ENCODE assay signal across 8 cellular contexts in genomic region chr20:258963-259362, GRCh38. TPM values are rescaled to one million over a fixed set of nuclear protein-coding genes. Genes with fewer than 3 reads are reported as not detected.
DNase-seq lines count a peak whose midpoint lies in the region; ATAC-seq and TF ChIP-seq lines count a peak whose summit lies in the region.

No MANE protein-coding gene starts in this region.

- H4K8ac ChIP-seq in IMR-90 (ENCODE audit: low read depth in 2 of 2, low read length in 2 of 2) (no peak overlapping the region), mesendoderm (ENCODE audit: low read depth, low read length) (no peak overlapping the region)

- 44% methylated on average over 6 of the region's 8 CpGs; no CpG with 5 or more reads in 1 of the 2 experiments for WGBS in IMR-90 (ENCODE audit: extremely low coverage in 2 of 2, insufficient read length in 1 of 2), 2 experiments
- WGBS in mesendoderm (ENCODE audit: extremely low coverage, insufficient coverage, low lambda C conversion rate): no CpG with 5 or more reads among the region's 8 CpGs

- H3K79me1 ChIP-seq in IMR-90 (ENCODE audit: low read depth in 1 of 2, low read length in 2 of 2) (no peaks in the 10 kb centered on the region), mesendoderm (ENCODE audit: low read length) (no peaks in the 10 kb centered on the region)

- H3K18ac ChIP-seq in IMR-90 (ENCODE audit: low read depth, low read length): no peak overlapping the region
- H3K18ac ChIP-seq in mesendoderm (ENCODE audit: low read length): no peak overlapping the region

- H3K56ac ChIP-seq in IMR-90 (ENCODE audit: extremely low read depth, insufficient read depth, low read length): no peak overlapping the region
- H3K56ac ChIP-seq in mesendoderm (ENCODE audit: low read length): no peak overlapping the region

- no peak overlapping the region for H3K9ac ChIP-seq in IMR-90 (ENCODE audit: low read depth, low read length)
- H3K9ac ChIP-seq in mesendoderm (ENCODE audit: low read length): no peak overlapping the region

- 0 out of 2 replicates have a peak, but pooled peaks have one; percentile 25 for TF ChIP-seq CTCF in IMR-90 (conservative IDR thresholded peaks at IDR 0.05; ENCODE audit: low read depth, low read length)

- H3K4ac ChIP-seq in IMR-90 (ENCODE audit: low read depth, low read length): no peak overlapping the region
- no peak overlapping the region for H3K4ac ChIP-seq in mesendoderm (ENCODE audit: low read depth, low read length)

- peak; percentile 28; the same call in 1 of the 2 replicates for TF ChIP-seq RAD21 in IMR-90 (IDR thresholded peaks at IDR 0.05; ENCODE audit: low read length)

- H4K20me1 ChIP-seq in IMR-90 (ENCODE audit: insufficient read depth, low read length): no peaks in the 10 kb centered on the region

- intact Hi-C loops in IMR-90 (cut with micrococcal nuclease): no loop called here

- H3K9me1 ChIP-seq in IMR-90 (ENCODE audit: insufficient read depth, low read length): no peaks in the 10 kb centered on the region

- H3K9me3 ChIP-seq in IMR-90 (ENCODE audit: control insufficient read depth, insufficient read depth, low read length): no peaks in the 10 kb centered on the region

- H2BK5ac ChIP-seq in IMR-90 (ENCODE audit: low read depth, low read length, poor library complexity, severe bottlenecking) (no peak overlapping the region), mesendoderm (ENCODE audit: low read length) (no peak overlapping the region)

- H3K4me3 ChIP-seq in IMR-90 (ENCODE audit: insufficient read depth, low read depth, low read length): no peak overlapping the region
- no peak overlapping the region for H3K4me3 ChIP-seq in mesendoderm (ENCODE audit: low read length)

- H3K23ac ChIP-seq in IMR-90 (ENCODE audit: low read depth, low read length): no peak overlapping the region
- H3K23ac ChIP-seq in mesendoderm (ENCODE audit: low read length): no peak overlapping the region

- no peak overlapping the region for H2AFZ ChIP-seq in IMR-90 (replicated peaks; ENCODE audit: low read length, poor library complexity)

- POLR2A ChIA-PET in IMR-90 (lab: Charles Lee; ENCODE audit: unreplicated experiment): interaction anchor here (0.6 kb wide), 1 partner anchor 70 kb away, joined by 12 read pairs; no protein-coding TSS in a partner anchor

- H3K4me3 Mint-ChIP-seq in activated CD8-positive, alpha-beta memory T cell treated with anti-CD3 and anti-CD28 coated beads, Interleukin-2, amount 10 ng/mL, durations not matched to agents 7 days and 5 days: no peak overlapping the region
- peak overlapping the region; percentile 26 for H3K4me3 Mint-ChIP-seq in activated T-helper 17 cell treated with anti-CD3 and anti-CD28 coated beads, Interleukin-2, amount 50 U/mL, for 72 hours

- H3K9me3 Mint-ChIP-seq in activated CD8-positive, alpha-beta memory T cell treated with anti-CD3 and anti-CD28 coated beads, Interleukin-2, amount 10 ng/mL, durations not matched to agents 7 days and 5 days (ENCODE audit: low read depth): no peaks in the 10 kb centered on the region
- no peaks in the 10 kb centered on the region for H3K9me3 Mint-ChIP-seq in activated T-helper 17 cell treated with anti-CD3 and anti-CD28 coated beads, Interleukin-2, amount 50 U/mL, for 72 hours

- H3K27ac Mint-ChIP-seq in activated CD8-positive, alpha-beta memory T cell treated with anti-CD3 and anti-CD28 coated beads, Interleukin-2, amount 10 ng/mL, durations not matched to agents 7 days and 5 days: no peak overlapping the region
- peak overlapping the region; percentile 28 for H3K27ac Mint-ChIP-seq in activated T-helper 17 cell treated with anti-CD3 and anti-CD28 coated beads, Interleukin-2, amount 50 U/mL, for 72 hours

- H3K27ac ChIP-seq in IMR-90 (ENCODE audit: insufficient read depth, low read length): no peak overlapping the region
- no peak overlapping the region for H3K27ac ChIP-seq in mesendoderm (ENCODE audit: low read depth, low read length)

- H3K79me2 ChIP-seq in mesendoderm (ENCODE audit: control insufficient read depth, insufficient read depth, low read length): no peaks in the 10 kb centered on the region

- in situ Hi-C loops in IMR-90 (cut with MboI; ENCODE audit: low sequenced_read_pairs): no loop called here

- H2AK5ac ChIP-seq in IMR-90 (ENCODE audit: low read depth, low read length): no peak overlapping the region
- no peak overlapping the region for H2AK5ac ChIP-seq in mesendoderm (ENCODE audit: low read length)

- no peak overlapping the region for H2BK120ac ChIP-seq in IMR-90 (ENCODE audit: low read depth, low read length)
- no peak overlapping the region for H2BK120ac ChIP-seq in mesendoderm (ENCODE audit: low read depth, low read length)

- H2BK20ac ChIP-seq in IMR-90 (ENCODE audit: low read depth, low read length): no peak overlapping the region

- H3K4me1 Mint-ChIP-seq in activated CD8-positive, alpha-beta memory T cell treated with anti-CD3 and anti-CD28 coated beads, Interleukin-2, amount 10 ng/mL, durations not matched to agents 7 days and 5 days: peaks cover 8% of the 10 kb centered on the region
- peaks cover 16% of the 10 kb centered on the region for H3K4me1 Mint-ChIP-seq in activated T-helper 17 cell treated with anti-CD3 and anti-CD28 coated beads, Interleukin-2, amount 50 U/mL, for 72 hours

- CTCF ChIA-PET in activated CD8-positive, alpha-beta memory T cell treated with anti-CD3 and anti-CD28 coated beads, Interleukin-2, amount 10 ng/mL, durations not matched to agents 7 days and 5 days (lab: Charles Lee): interaction anchor here (2.5 kb wide), 1 partner anchor 8 kb away, joined by 10 read pairs; no protein-coding TSS in a partner anchor
- CTCF ChIA-PET in IMR-90 (lab: Yijun Ruan, JAX): no interaction called here

- no peaks in the 10 kb centered on the region for H3K36me3 Mint-ChIP-seq in activated CD8-positive, alpha-beta memory T cell treated with anti-CD3 and anti-CD28 coated beads, Interleukin-2, amount 10 ng/mL, durations not matched to agents 7 days and 5 days
- H3K36me3 Mint-ChIP-seq in activated T-helper 17 cell treated with anti-CD3 and anti-CD28 coated beads, Interleukin-2, amount 50 U/mL, for 72 hours (ENCODE audit: low read depth): no peaks in the 10 kb centered on the region

- DNase-seq in activated CD8-positive, alpha-beta memory T cell treated with anti-CD3 and anti-CD28 coated beads, Interleukin-2, amount 10 ng/mL, durations not matched to agents 7 days and 5 days: no peak
- DNase-seq in activated CD8-positive, alpha-beta memory T cell treated with anti-CD3 and anti-CD28 coated beads, Interleukin-2, amount 50 U/mL, for 48 hours: no peak
- peak; percentile 16 for DNase-seq in IMR-90
- DNase-seq in mesendoderm: peak; percentile 36
- no peak for DNase-seq in stimulated activated CD4-positive, alpha-beta T cell treated with anti-CD3 and anti-CD28 coated beads, Interleukin-2, amount 100 ng/mL, for 48 hours

- H3K27me3 ChIP-seq in IMR-90 (ENCODE audit: control insufficient read depth, insufficient read depth, low read length) (peaks cover 19% of the 10 kb centered on the region), mesendoderm (ENCODE audit: insufficient read depth, low read length, poor library complexity) (peaks cover 4% of the 10 kb centered on the region)

- H3K4me2 ChIP-seq in IMR-90 (ENCODE audit: low read depth, low read length): no peak overlapping the region
- no peak overlapping the region for H3K4me2 ChIP-seq in mesendoderm (ENCODE audit: low read length)

- no peaks in the 10 kb centered on the region for H3K36me3 ChIP-seq in IMR-90 (ENCODE audit: control insufficient read depth, insufficient read depth, low read length)
- no peaks in the 10 kb centered on the region for H3K36me3 ChIP-seq in mesendoderm (ENCODE audit: control insufficient read depth, insufficient read depth, low read length)

- H3K27me3 Mint-ChIP-seq in activated CD8-positive, alpha-beta memory T cell treated with anti-CD3 and anti-CD28 coated beads, Interleukin-2, amount 10 ng/mL, durations not matched to agents 7 days and 5 days: peaks cover 7% of the 10 kb centered on the region
- H3K27me3 Mint-ChIP-seq in activated T-helper 17 cell treated with anti-CD3 and anti-CD28 coated beads, Interleukin-2, amount 50 U/mL, for 72 hours: no peaks in the 10 kb centered on the region

- H2BK15ac ChIP-seq in IMR-90 (ENCODE audit: low read depth, low read length): no peak overlapping the region
- no peak overlapping the region for H2BK15ac ChIP-seq in mesendoderm (replicated peaks; ENCODE audit: low read depth)

- H4K91ac ChIP-seq in IMR-90 (ENCODE audit: insufficient read depth, low read depth, low read length): no peak overlapping the region

- H4K5ac ChIP-seq in IMR-90 (ENCODE audit: low read depth, low read length) (no peak overlapping the region), mesendoderm (ENCODE audit: low read length) (no peak overlapping the region)

- no peaks in the 10 kb centered on the region for H3K4me1 ChIP-seq in IMR-90 (ENCODE audit: control insufficient read depth, insufficient read depth, low read length)
- H3K4me1 ChIP-seq in mesendoderm (ENCODE audit: control insufficient read depth, low read depth, low read length): no peaks in the 10 kb centered on the region

- H3K14ac ChIP-seq in IMR-90 (replicated peaks; ENCODE audit: low read depth, low read length): no peak overlapping the region

- dilution Hi-C loops in IMR-90 (cut with HindIII; ENCODE audit: low sequenced_read_pairs, unreplicated experiment): no loop called here

- BruUV-seq in IMR-90 (replicated peaks; lab: Mats Ljungman, UMichigan): no TSS peak

- ATAC-seq in activated CD8-positive, alpha-beta memory T cell treated with anti-CD3 and anti-CD28 coated beads, Interleukin-2, amount 10 ng/mL, durations not matched to agents 7 days and 5 days: peak; percentile 33
- ATAC-seq in IMR-90 (ENCODE audit: low read depth): peak; percentile 40; the same call in 1 of the 2 replicates
- ATAC-seq in activated T-helper 17 cell treated with anti-CD3 and anti-CD28 coated beads, Interleukin-2, amount 50 U/mL, for 72 hours (replicated peaks): peak; percentile 45
- no peak for ATAC-seq in HG03196 (IDR thresholded peaks at IDR 0.05; ENCODE audit: unreplicated experiment)
- ATAC-seq in GM19467 (IDR thresholded peaks at IDR 0.05; ENCODE audit: unreplicated experiment): no peak

- H2AK9ac ChIP-seq in IMR-90 (replicated peaks; ENCODE audit: low read depth, low read length, poor library complexity): no peak overlapping the region

- TF ChIP-seq POLR2A in IMR-90 (IDR thresholded peaks at IDR 0.05; ENCODE audit: low read depth, low read length): no peak

RNA-seq across cellular contexts. Expression of gene DEFB132, which starts 1.4 kb away (rescaled TPM):
- not detected for total RNA-seq in activated CD8-positive, alpha-beta memory T cell treated with anti-CD3 and anti-CD28 coated beads, Interleukin-2, amount 10 ng/mL, durations not matched to agents 7 days and 5 days
- total RNA-seq in IMR-90 (2012; rRNA removed): not detected in 2 replicates
- not detected in 2 replicates for polyA plus RNA-seq in IMR-90 (2012; rRNA removed)
- not detected in 2 replicates for polyA plus RNA-seq in IMR-90 (2012; cell fraction: cytosol; rRNA removed)
- polyA plus RNA-seq in IMR-90 (2012; cell fraction: nucleus; rRNA removed; ENCODE audit: low replicate concordance): not detected in 2 replicates
- total RNA-seq in activated T-helper 17 cell treated with anti-CD3 and anti-CD28 coated beads, Interleukin-2, amount 50 U/mL, for 72 hours: not detected
- polyA plus RNA-seq in mesendoderm (2013, experiment 1 of 2): not detected
- polyA plus RNA-seq in mesendoderm (2013, experiment 2 of 2): not detected

RNA-seq across cellular contexts. Expression of gene C20orf96, which starts 31.6 kb away (rescaled TPM):
- 1 to 10 TPM; 7.5 to 8.2 TPM for total RNA-seq in activated CD8-positive, alpha-beta memory T cell treated with anti-CD3 and anti-CD28 coated beads, Interleukin-2, amount 10 ng/mL, durations not matched to agents 7 days and 5 days
- 1.1 and 2.0 TPM in 2 replicates for total RNA-seq in IMR-90 (2012; rRNA removed)
- 9.4 and 9.8 TPM in 2 replicates for polyA plus RNA-seq in IMR-90 (2012; rRNA removed)
- 4.7 and 4.8 TPM in 2 replicates for polyA plus RNA-seq in IMR-90 (2012; cell fraction: cytosol; rRNA removed)
- polyA plus RNA-seq in IMR-90 (2012; cell fraction: nucleus; rRNA removed; ENCODE audit: low replicate concordance): 15.6 and 30.1 TPM in 2 replicates
- total RNA-seq in activated T-helper 17 cell treated with anti-CD3 and anti-CD28 coated beads, Interleukin-2, amount 50 U/mL, for 72 hours: 1 to 10 TPM; 5.2 to 6.0 TPM
- 8.2 TPM for polyA plus RNA-seq in mesendoderm (2013, experiment 1 of 2)
- 8.2 TPM for polyA plus RNA-seq in mesendoderm (2013, experiment 2 of 2)

RNA-seq across cellular contexts. Expression of gene DEFB129, which starts 31.9 kb away (rescaled TPM):
- total RNA-seq in activated CD8-positive, alpha-beta memory T cell treated with anti-CD3 and anti-CD28 coated beads, Interleukin-2, amount 10 ng/mL, durations not matched to agents 7 days and 5 days: not detected
- total RNA-seq in IMR-90 (2012; rRNA removed): not detected in 2 replicates
- polyA plus RNA-seq in IMR-90 (2012; rRNA removed): not detected in 2 replicates
- polyA plus RNA-seq in IMR-90 (2012; cell fraction: cytosol; rRNA removed): not detected in 2 replicates
- polyA plus RNA-seq in IMR-90 (2012; cell fraction: nucleus; rRNA removed; ENCODE audit: low replicate concordance): not detected in 2 replicates
- not detected for total RNA-seq in activated T-helper 17 cell treated with anti-CD3 and anti-CD28 coated beads, Interleukin-2, amount 50 U/mL, for 72 hours
- not detected for polyA plus RNA-seq in mesendoderm (2013, experiment 1 of 2)
- not detected for polyA plus RNA-seq in mesendoderm (2013, experiment 2 of 2)

RNA-seq across cellular contexts. Expression of gene ZCCHC3, which starts 38.4 kb away (rescaled TPM):
- 10 to 100 TPM; 27.4 to 28.2 TPM for total RNA-seq in activated CD8-positive, alpha-beta memory T cell treated with anti-CD3 and anti-CD28 coated beads, Interleukin-2, amount 10 ng/mL, durations not matched to agents 7 days and 5 days
- total RNA-seq in IMR-90 (2012; rRNA removed): 10.9 and 13.9 TPM in 2 replicates
- polyA plus RNA-seq in IMR-90 (2012; rRNA removed): 8.2 and 8.8 TPM in 2 replicates
- 7.4 and 8.5 TPM in 2 replicates for polyA plus RNA-seq in IMR-90 (2012; cell fraction: cytosol; rRNA removed)
- polyA plus RNA-seq in IMR-90 (2012; cell fraction: nucleus; rRNA removed; ENCODE audit: low replicate concordance): 5.2 and 7.5 TPM in 2 replicates
- 10 to 100 TPM; 16.0 to 16.6 TPM for total RNA-seq in activated T-helper 17 cell treated with anti-CD3 and anti-CD28 coated beads, Interleukin-2, amount 50 U/mL, for 72 hours
- polyA plus RNA-seq in mesendoderm (2013, experiment 1 of 2): 26.5 TPM
- 26.9 TPM for polyA plus RNA-seq in mesendoderm (2013, experiment 2 of 2)

Comparison
In these comparisons a context has a peak if more than half of its experiments do, and no peak if none do; other contexts are left out.
1. ATAC-seq: peak in activated CD8-positive, alpha-beta memory T cell treated with anti-CD3 and anti-CD28 coated beads, Interleukin-2, amount 10 ng/mL, durations not matched to agents 7 days and 5 days (single experiment), IMR-90 (single experiment) and activated T-helper 17 cell treated with anti-CD3 and anti-CD28 coated beads, Interleukin-2, amount 50 U/mL, for 72 hours (single experiment); none in HG03196 (single experiment) and GM19467 (single experiment).
2. DNase-seq: peak in IMR-90 (single experiment) and mesendoderm (single experiment); none in activated CD8-positive, alpha-beta memory T cell treated with anti-CD3 and anti-CD28 coated beads, Interleukin-2, amount 10 ng/mL, durations not matched to agents 7 days and 5 days (single experiment), activated CD8-positive, alpha-beta memory T cell treated with anti-CD3 and anti-CD28 coated beads, Interleukin-2, amount 50 U/mL, for 48 hours (single experiment) and stimulated activated CD4-positive, alpha-beta T cell treated with anti-CD3 and anti-CD28 coated beads, Interleukin-2, amount 100 ng/mL, for 48 hours (0 of 2).